In the genomic region with DNA sequence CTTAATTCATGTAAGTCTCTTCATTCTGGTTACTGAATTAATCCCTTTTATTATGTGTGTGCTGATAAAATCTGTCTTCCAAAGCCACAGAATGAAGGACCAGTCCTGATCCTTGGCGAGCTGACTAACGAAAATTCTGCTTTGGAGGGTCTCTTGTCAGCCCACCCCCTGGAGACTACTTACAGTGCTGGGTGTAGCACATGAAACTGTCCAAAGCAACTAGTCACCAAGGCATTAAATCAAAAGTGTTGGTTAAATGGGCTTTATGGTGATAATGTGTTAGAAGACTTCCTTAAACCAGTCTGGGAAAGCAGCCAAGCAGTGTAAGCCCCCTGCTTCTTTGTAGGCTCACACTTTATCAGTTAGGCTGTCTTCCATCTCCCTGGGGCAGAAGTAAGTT, we compare ENCODE assay signal across 17 cellular contexts.
"Had no signal": no experiment of that assay in that cellular context is flagged by ENCODE, and none has a peak within 500 bp of the region (broad histone marks: within the 10 kb centered on the region; RNA-seq: fewer than 3 reads in every experiment).

No MANE protein-coding gene starts in this region.

- H3K27ac Mint-ChIP-seq: activated naive CD4-positive, alpha-beta T cell treated with anti-CD3 and anti-CD28 coated beads, Interleukin-2, amount 50 U/mL, for 72 hours; endodermal cell; immature natural killer cell; naive thymus-derived CD4-positive, alpha-beta T cell; stimulated activated effector memory CD8-positive, alpha-beta T cell treated with anti-CD3 and anti-CD28 coated beads, Interleukin-12 subunit alpha, Interleukin-12 subunit beta, amount 100 ng/mL, for 72 hours had no signal

- H3K36me3 ChIP-seq: neutrophil, right atrium auricular region, tibial nerve, vagina had no signal

- H3K9me3 ChIP-seq: neutrophil, right atrium auricular region, tibial nerve, vagina had no signal

- H3K4me3 ChIP-seq: lung, right atrium auricular region, tibial nerve, vagina had no signal

- H3K9me3 Mint-ChIP-seq: activated naive CD4-positive, alpha-beta T cell treated with anti-CD3 and anti-CD28 coated beads, Interleukin-2, amount 50 U/mL, for 72 hours; endodermal cell; stimulated activated effector memory CD8-positive, alpha-beta T cell treated with anti-CD3 and anti-CD28 coated beads, Interleukin-12 subunit alpha, Interleukin-12 subunit beta, amount 100 ng/mL, for 72 hours had no signal

- H3K36me3 Mint-ChIP-seq: activated naive CD4-positive, alpha-beta T cell treated with anti-CD3 and anti-CD28 coated beads, Interleukin-2, amount 50 U/mL, for 72 hours; immature natural killer cell; naive thymus-derived CD4-positive, alpha-beta T cell; stimulated activated effector memory CD8-positive, alpha-beta T cell treated with anti-CD3 and anti-CD28 coated beads, Interleukin-12 subunit alpha, Interleukin-12 subunit beta, amount 100 ng/mL, for 72 hours had no signal

- H3K4me1 ChIP-seq: right atrium auricular region, tibial nerve had no signal

- H3K4me3 Mint-ChIP-seq: endodermal cell; immature natural killer cell; naive thymus-derived CD4-positive, alpha-beta T cell; stimulated activated effector memory CD8-positive, alpha-beta T cell treated with anti-CD3 and anti-CD28 coated beads, Interleukin-12 subunit alpha, Interleukin-12 subunit beta, amount 100 ng/mL, for 72 hours had no signal

- ATAC-seq: activated naive CD4-positive, alpha-beta T cell treated with anti-CD3 and anti-CD28 coated beads, Interleukin-2, amount 50 U/mL, for 72 hours; left cardiac atrium; naive thymus-derived CD4-positive, alpha-beta T cell; stimulated activated effector memory CD8-positive, alpha-beta T cell treated with anti-CD3 and anti-CD28 coated beads, Interleukin-12 subunit alpha, Interleukin-12 subunit beta, amount 100 ng/mL, for 72 hours had no signal

- DNase-seq: activated CD4-positive, alpha-beta T cell treated with anti-CD3 and anti-CD28 coated beads, Interleukin-2, amount 50 U/mL, for 1 hour; activated effector memory CD4-positive, alpha-beta T cell treated with anti-CD3 and anti-CD28 coated beads, Interleukin-2, amount 50 U/mL, for 16 hours; activated T-cell treated with anti-CD3 and anti-CD28 coated beads, Interleukin-2, amount 50 U/mL, for 1 hour; amniotic stem cell; endodermal cell; erythroblast; immature natural killer cell; left cardiac atrium; naive thymus-derived CD4-positive, alpha-beta T cell; posterior cingulate gyrus had no signal

- H3K27me3 ChIP-seq: right atrium auricular region, tibial nerve, vagina had no signal
